ENCODE assay signal across 14 cellular contexts in the genomic region with DNA sequence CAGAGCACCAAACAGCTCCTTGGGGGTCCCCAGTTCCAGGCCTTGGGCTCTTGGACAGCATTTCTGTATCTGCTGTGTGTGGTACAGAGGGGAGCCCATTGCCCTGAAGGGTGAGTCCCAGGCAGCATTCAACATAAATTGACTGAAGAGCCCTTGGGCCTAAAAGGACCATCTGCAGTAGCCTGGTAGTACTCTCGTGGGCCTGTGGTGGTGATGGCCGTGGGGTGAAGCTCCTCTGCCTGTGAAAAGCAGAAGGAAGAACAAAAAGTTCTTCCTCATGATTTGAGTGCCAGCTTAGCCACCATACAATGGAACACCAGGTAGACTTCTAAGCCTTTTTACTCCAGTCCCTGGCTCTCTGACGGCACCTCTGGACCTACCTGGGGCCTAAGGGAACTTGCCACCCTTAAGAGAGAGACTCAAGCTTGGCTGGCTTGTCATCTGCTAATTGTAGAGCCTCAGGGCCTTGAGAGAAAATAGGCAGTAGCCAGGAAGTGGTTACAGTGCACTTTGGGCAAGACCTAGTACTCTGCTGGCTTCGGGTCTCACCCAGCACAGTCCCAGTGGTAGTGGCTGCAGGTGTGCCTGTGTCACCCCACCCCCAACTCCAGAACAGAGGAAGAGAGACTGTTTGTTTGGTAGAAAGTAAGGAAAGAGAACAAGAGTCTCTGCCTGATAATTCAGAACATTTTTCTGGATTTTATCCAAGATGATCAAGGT.
DNase-seq lines count a peak whose midpoint lies in the region; ATAC-seq and TF ChIP-seq lines count a peak whose summit lies in the region.
"Had no signal": no experiment of that assay in that cellular context is flagged by ENCODE, and none has a peak within 500 bp of the region (broad histone marks: within the 10 kb centered on the region; RNA-seq: fewer than 3 reads in every experiment).

No MANE protein-coding gene starts in this region.

- no peak overlapping the region for H2BK120ac ChIP-seq in H9 (ENCODE audit: low read depth, low read length, poor library complexity, severe bottlenecking)

- no peak overlapping the region for H2BK15ac ChIP-seq in H9 (ENCODE audit: low read depth, low read length)

- H3K27me3 ChIP-seq in BLaER1 treated with 17β-estradiol and CSF1 and Interleukin-3, amounts not matched to agents 10 nM and 100 nM: no peaks in the 10 kb centered on the region
- H3K27me3 ChIP-seq in MM.1S (replicated peaks; ENCODE audit: insufficient read depth, low read length): no peaks in the 10 kb centered on the region
- no peaks in the 10 kb centered on the region for H3K27me3 ChIP-seq in H9 (ENCODE audit: insufficient read depth, low read length)

- H2BK12ac ChIP-seq in H9 (ENCODE audit: insufficient read length, low read depth, low read length): no peak overlapping the region

- H3K9me3 ChIP-seq in BLaER1 treated with 17β-estradiol and CSF1 and Interleukin-3, amounts not matched to agents 10 nM and 100 nM (replicated peaks in 1 of 11): peaks cover 11 to 32% (median 21%) of the 10 kb centered on the region in 11 experiments; a peak in 21 of 22 replicates
- H3K9me3 ChIP-seq in MM.1S (replicated peaks; ENCODE audit: insufficient read depth, low read length): no peaks in the 10 kb centered on the region
- no peaks in the 10 kb centered on the region for H3K9me3 ChIP-seq in H9 (ENCODE audit: control insufficient read depth, low read depth, low read length)

- H3K79me1 ChIP-seq in H9 (ENCODE audit: insufficient read depth, low read depth, low read length, poor library complexity, severe bottlenecking): no peaks in the 10 kb centered on the region

- H3K79me2 ChIP-seq in MM.1S (ENCODE audit: low read length): no peaks in the 10 kb centered on the region
- no peaks in the 10 kb centered on the region for H3K79me2 ChIP-seq in H9 (ENCODE audit: insufficient read depth, low read length)

- peak overlapping the region; percentile 10 to 67 (median 38); a peak in 19 of 22 replicates for H3K4me2 ChIP-seq in BLaER1 treated with 17β-estradiol and CSF1 and Interleukin-3, amounts not matched to agents 10 nM and 100 nM
- H3K4me2 ChIP-seq in MM.1S (ENCODE audit: low read depth, low read length): peak overlapping the region; percentile 81
- no peak overlapping the region for H3K4me2 ChIP-seq in H9 (ENCODE audit: insufficient read depth, insufficient read length, low read length)

- H3K4ac ChIP-seq in H9 (ENCODE audit: low read depth, low read length): no peak overlapping the region

- no peak overlapping the region for H4K8ac ChIP-seq in H9 (replicated peaks; ENCODE audit: insufficient read length, low read depth, low read length)

- H3K23ac ChIP-seq in H9 (ENCODE audit: insufficient read length, low read depth, low read length): no peak overlapping the region

- ATAC-seq in GM19324 (IDR thresholded peaks at IDR 0.05; ENCODE audit: low FRiP score, unreplicated experiment) (peak; percentile 78), HG02840 (IDR thresholded peaks at IDR 0.05; ENCODE audit: low FRiP score, unreplicated experiment) (peak; percentile 58), HG03025 (IDR thresholded peaks at IDR 0.05; ENCODE audit: low FRiP score, unreplicated experiment) (no peak)

- H2AFZ ChIP-seq in MM.1S (ENCODE audit: low read length) (peak overlapping the region; percentile 95), H9 (ENCODE audit: low read length) (no peak overlapping the region)

- no peaks in the 10 kb centered on the region for H3K23me2 ChIP-seq in H9 (ENCODE audit: insufficient read length, low read depth, low read length, poor library complexity, severe bottlenecking)

- CTCF ChIA-PET in Calu3 (lab: Charles Lee): interaction anchor here (1.1 kb wide), 1 partner anchor 25 kb away, joined by 3 read pairs; no protein-coding TSS in a partner anchor

- H3K4me1 Mint-ChIP-seq in H9 (no peaks in the 10 kb centered on the region), Calu3 (ENCODE audit: low read depth, unreplicated experiment) (no peaks in the 10 kb centered on the region)
- H3K4me1 Mint-ChIP-seq: nephron had no signal

- H3K36me3 Mint-ChIP-seq in H9 (ENCODE audit: insufficient read depth in 1 of 3, low read depth in 3 of 3): peaks cover 0 to 32% (median 3%) of the 10 kb centered on the region in 3 experiments; a peak in 3 of 7 replicates
- H3K36me3 Mint-ChIP-seq in Calu3 (ENCODE audit: insufficient read depth, unreplicated experiment): no peaks in the 10 kb centered on the region

- no peak overlapping the region for H2BK20ac ChIP-seq in H9 (ENCODE audit: low read depth, low read length, poor library complexity, severe bottlenecking)

- BruUV-seq in Calu3 (replicated peaks; lab: Mats Ljungman, UMichigan): no TSS peak

- no CpG with 5 or more reads among the region's 4 CpGs for WGBS in H9 (ENCODE audit: extremely low coverage, insufficient read length, low lambda C conversion rate)

- H2BK5ac ChIP-seq in H9 (ENCODE audit: insufficient read length, low read length): no peak overlapping the region

- intact Hi-C loops in Calu3 (cut with micrococcal nuclease; ENCODE audit: unreplicated experiment): no loop called here

- H3K27ac Mint-ChIP-seq in H9 (no peak overlapping the region), Calu3 (ENCODE audit: unreplicated experiment) (no peak overlapping the region)
- H3K27ac Mint-ChIP-seq: nephron; stimulated activated naive CD8-positive, alpha-beta T cell treated with anti-CD3 and anti-CD28 coated beads, Interleukin-15, Interleukin-2, amounts not matched to agents 100 ng/mL and 50 ng/mL, for 24 hours had no signal

- DNase-seq in MM.1S: peak; percentile 97
- no peak for DNase-seq in H9
- no peak for DNase-seq in AG08395 (ENCODE audit: low spot score)
- no peak for DNase-seq in Calu3
- DNase-seq: caudate nucleus, NCI-H2029 had no signal

- TF ChIP-seq CTCF in MM.1S (IDR thresholded peaks at IDR 0.05; ENCODE audit: low read length) (no peak), H9 (conservative IDR thresholded peaks at IDR 0.05) (no peak), Calu3 (IDR thresholded peaks at IDR 0.05; ENCODE audit: unreplicated experiment) (no peak)

- no peak overlapping the region for H4K91ac ChIP-seq in H9 (ENCODE audit: insufficient read length, low read depth, low read length)

- H3K9ac ChIP-seq in BLaER1 treated with 17β-estradiol and CSF1 and Interleukin-3, amounts not matched to agents 10 nM and 100 nM: no peak overlapping the region
- peak overlapping the region; percentile 30 for H3K9ac ChIP-seq in MM.1S (ENCODE audit: low read length)
- H3K9ac ChIP-seq in H9 (ENCODE audit: extremely low read depth, insufficient read length, low read length): no peak overlapping the region

- no peak overlapping the region for H3K4me3 ChIP-seq in BLaER1 treated with 17β-estradiol and CSF1 and Interleukin-3, amounts not matched to agents 10 nM and 100 nM
- H3K4me3 ChIP-seq in MM.1S (ENCODE audit: low read length): peak overlapping the region; percentile 13; the same call in 1 of the 2 replicates

- H3K4me3 Mint-ChIP-seq in H9 (no peak overlapping the region), Calu3 (ENCODE audit: low read depth, unreplicated experiment) (no peak overlapping the region)
- H3K4me3 Mint-ChIP-seq: nephron; stimulated activated naive CD8-positive, alpha-beta T cell treated with anti-CD3 and anti-CD28 coated beads, Interleukin-15, Interleukin-2, amounts not matched to agents 100 ng/mL and 50 ng/mL, for 24 hours had no signal

- H3K27me3 Mint-ChIP-seq in H9 (ENCODE audit: low read depth) (no peaks in the 10 kb centered on the region), Calu3 (ENCODE audit: unreplicated experiment) (no peaks in the 10 kb centered on the region)
- H3K27me3 Mint-ChIP-seq: stimulated activated naive CD8-positive, alpha-beta T cell treated with anti-CD3 and anti-CD28 coated beads, Interleukin-15, Interleukin-2, amounts not matched to agents 100 ng/mL and 50 ng/mL, for 24 hours had no signal

- H2AK5ac ChIP-seq in H9 (ENCODE audit: insufficient read length, low read length): no peak overlapping the region

- H4K20me1 ChIP-seq in BLaER1 treated with 17β-estradiol and CSF1 and Interleukin-3, amounts not matched to agents 10 nM and 100 nM: no peaks in the 10 kb centered on the region
- H4K20me1 ChIP-seq in MM.1S (ENCODE audit: insufficient read depth, low read length) (no peaks in the 10 kb centered on the region), H9 (ENCODE audit: control insufficient read depth, insufficient read depth, insufficient read length) (no peaks in the 10 kb centered on the region)

- H3K4me1 ChIP-seq in BLaER1 treated with 17β-estradiol and CSF1 and Interleukin-3, amounts not matched to agents 10 nM and 100 nM: peaks cover 6 to 11% (median 9%) of the 10 kb centered on the region in 10 experiments; a peak in 18 of 20 replicates
- H3K4me1 ChIP-seq in MM.1S (ENCODE audit: low read length): peaks cover 19% of the 10 kb centered on the region
- H3K4me1 ChIP-seq in H9 (ENCODE audit: insufficient read depth, low read length): no peaks in the 10 kb centered on the region

- no peak overlapping the region for H3T11ph ChIP-seq in H9 (ENCODE audit: low read length)

- H3K9me3 Mint-ChIP-seq in H9 (peaks cover 22 to 34% of the 10 kb centered on the region in 2 experiments), Calu3 (ENCODE audit: low read depth, unreplicated experiment) (no peaks in the 10 kb centered on the region)
- H3K9me3 Mint-ChIP-seq: stimulated activated naive CD8-positive, alpha-beta T cell treated with anti-CD3 and anti-CD28 coated beads, Interleukin-15, Interleukin-2, amounts not matched to agents 100 ng/mL and 50 ng/mL, for 24 hours had no signal

- H3F3A ChIP-seq in MM.1S (ENCODE audit: insufficient read depth, low read length): peaks cover 11% of the 10 kb centered on the region; the same call in 1 of the 2 replicates

- no peaks in the 10 kb centered on the region for H3K9me2 ChIP-seq in MM.1S (replicated peaks; ENCODE audit: insufficient read depth, low read length)

- H3K27ac ChIP-seq in BLaER1 treated with 17β-estradiol and CSF1 and Interleukin-3, amounts not matched to agents 10 nM and 100 nM: 0 out of 22 replicates have a peak overlapping the region, but pooled peaks of 2 of the 11 experiments have one; percentile 6 to 13
- H3K27ac ChIP-seq in MM.1S (ENCODE audit: low read length): peak overlapping the region; percentile 87
- H3K27ac ChIP-seq in H9 (ENCODE audit: insufficient read length, low read depth, low read length): no peak overlapping the region
- H3K27ac ChIP-seq: RWPE1, VCaP had no signal

- H3K18ac ChIP-seq in H9 (ENCODE audit: insufficient read length, low read depth, low read length): no peak overlapping the region

- H3K36me3 ChIP-seq in BLaER1 treated with 17β-estradiol and CSF1 and Interleukin-3, amounts not matched to agents 10 nM and 100 nM: no peaks in the 10 kb centered on the region
- no peaks in the 10 kb centered on the region for H3K36me3 ChIP-seq in MM.1S (replicated peaks; ENCODE audit: insufficient read depth, low read length)

- H3K56ac ChIP-seq in H9 (ENCODE audit: insufficient read length, low read depth, low read length): no peak overlapping the region

- H4K5ac ChIP-seq in H9 (ENCODE audit: insufficient read length, low read depth, low read length): no peak overlapping the region

- no peak overlapping the region for H3K14ac ChIP-seq in H9 (ENCODE audit: insufficient read depth, low read length)
